In the genomic region with DNA sequence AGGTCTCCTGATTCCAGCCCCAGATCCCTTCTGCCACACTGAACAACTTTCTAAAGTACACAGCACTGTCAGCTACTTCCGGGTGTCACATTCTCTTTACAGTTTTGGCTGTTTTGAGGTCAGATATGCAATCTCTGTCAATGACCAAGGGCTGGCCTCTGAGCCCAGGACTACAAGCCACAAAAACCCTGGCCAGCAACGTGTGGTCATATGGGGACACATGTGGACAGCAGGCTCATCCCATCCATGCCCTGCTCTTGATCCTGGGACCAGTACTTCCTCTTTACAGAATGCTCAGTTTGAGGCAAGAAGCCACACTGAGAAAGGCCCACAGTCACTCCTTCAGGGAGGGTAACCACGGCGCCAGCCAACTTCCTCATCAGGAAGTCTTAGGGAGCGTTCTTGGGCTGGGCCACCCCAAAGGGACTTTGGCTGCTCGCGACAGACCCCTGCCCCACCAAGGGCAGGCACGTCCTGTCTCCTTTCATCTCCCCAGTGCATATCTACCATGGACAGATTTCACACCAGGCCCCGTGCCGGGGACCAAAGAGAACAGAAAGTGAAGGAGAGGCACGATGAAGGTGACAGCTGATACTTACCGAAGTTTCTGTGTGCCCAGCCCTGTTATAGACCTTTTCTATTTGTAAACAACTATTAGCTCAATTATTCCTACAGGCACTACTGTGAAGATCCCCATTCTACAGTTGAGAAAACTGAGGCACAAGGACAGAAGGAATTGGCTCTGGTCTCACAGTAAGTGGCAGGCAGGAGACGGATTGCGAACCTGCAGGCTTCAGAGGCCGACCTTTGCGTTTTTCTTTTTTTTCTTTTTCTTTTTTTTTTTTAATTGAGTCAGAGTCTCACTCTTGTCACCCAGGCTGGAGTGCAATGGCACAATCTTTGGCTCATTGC, we compare ENCODE assay signal across 8 cellular contexts. TPM values are rescaled to one million over a fixed set of nuclear protein-coding genes. Genes with fewer than 3 reads are reported as not detected.
DNase-seq lines count a peak whose midpoint lies in the region; ATAC-seq and TF ChIP-seq lines count a peak whose summit lies in the region.

No MANE protein-coding gene starts in this region.

- in situ Hi-C loops in brain microvascular endothelial cell (cut with HindIII; ENCODE audit: low pct_ligation_motif_present, low sequenced_read_pairs) = no loop called here

- intact Hi-C loops in right lobe of liver (cut with DNase I) = no loop called here

- 71% methylated on average over 9 of the region's 16 CpGs for WGBS in right lobe of liver (ENCODE audit: insufficient coverage, low coverage, low lambda C conversion rate, missing lambda C conversion rate)

- H3K4me3 ChIP-seq in BLaER1 treated with 17β-estradiol and CSF1 and Interleukin-3, amounts not matched to agents 10 nM and 100 nM = peak overlapping the region in 3 of 10 experiments; percentile 1 to 15 (median 9); a peak in 5 of 20 replicates
- H3K4me3 ChIP-seq in right lobe of liver = no peak overlapping the region
- no peak overlapping the region for H3K4me3 ChIP-seq in brain microvascular endothelial cell (ENCODE audit: low read depth, low read length)

- H3K36me3 ChIP-seq in BLaER1 treated with 17β-estradiol and CSF1 and Interleukin-3, amounts not matched to agents 10 nM and 100 nM = peaks cover 69 to 89% (median 79%) of the 10 kb centered on the region in 11 experiments
- peaks cover 0 to 5% (median 0%) of the 10 kb centered on the region in 4 donors for H3K36me3 ChIP-seq in right lobe of liver
- H3K36me3 ChIP-seq in brain microvascular endothelial cell (replicated peaks) = peaks cover 19% of the 10 kb centered on the region

- peak overlapping the region; percentile 50 to 77 (median 69) for H3K9ac ChIP-seq in BLaER1 treated with 17β-estradiol and CSF1 and Interleukin-3, amounts not matched to agents 10 nM and 100 nM

- H3K4me2 ChIP-seq in BLaER1 treated with 17β-estradiol and CSF1 and Interleukin-3, amounts not matched to agents 10 nM and 100 nM = peak overlapping the region; percentile 61 to 90 (median 72)

- H3K9me3 ChIP-seq in BLaER1 treated with 17β-estradiol and CSF1 and Interleukin-3, amounts not matched to agents 10 nM and 100 nM (replicated peaks in 1 of 11) = no peaks in the 10 kb centered on the region
- H3K9me3 ChIP-seq in right lobe of liver = no peaks in the 10 kb centered on the region

- peak overlapping the region; percentile 68 to 91 (median 75) for H3K27ac ChIP-seq in BLaER1 treated with 17β-estradiol and CSF1 and Interleukin-3, amounts not matched to agents 10 nM and 100 nM
- H3K27ac ChIP-seq in right lobe of liver = peak overlapping the region in 2 of 3 donors; percentile 4 to 34
- no peak overlapping the region for H3K27ac ChIP-seq in brain microvascular endothelial cell

- peak; percentile 64 for ATAC-seq in GM19438 (IDR thresholded peaks at IDR 0.05; ENCODE audit: low read depth, unreplicated experiment)
- ATAC-seq in HG03439 (IDR thresholded peaks at IDR 0.05; ENCODE audit: unreplicated experiment) = peak; percentile 51
- ATAC-seq in right lobe of liver = peak; percentile 74 to 82 (median 75)

- no peaks in the 10 kb centered on the region for H3K27me3 ChIP-seq in BLaER1 treated with 17β-estradiol and CSF1 and Interleukin-3, amounts not matched to agents 10 nM and 100 nM
- no peaks in the 10 kb centered on the region for H3K27me3 ChIP-seq in right lobe of liver
- H3K27me3 ChIP-seq in brain microvascular endothelial cell (replicated peaks) = no peaks in the 10 kb centered on the region

- no peak for TF ChIP-seq POLR2A in right lobe of liver (IDR thresholded peaks at IDR 0.05)

- TF ChIP-seq CTCF in right lobe of liver (IDR thresholded peaks at IDR 0.05) (no peak), brain microvascular endothelial cell (IDR thresholded peaks at IDR 0.05; ENCODE audit: low read depth, low read length, missing control alignments) (no peak)

- peaks cover 78 to 99% (median 97%) of the 10 kb centered on the region in 10 experiments for H3K4me1 ChIP-seq in BLaER1 treated with 17β-estradiol and CSF1 and Interleukin-3, amounts not matched to agents 10 nM and 100 nM
- no peaks in the 10 kb centered on the region for H3K4me1 ChIP-seq in right lobe of liver

- DNase-seq in activated T-cell treated with anti-CD3 and anti-CD28 coated beads, Interleukin-2, amount 50 U/mL, for 48 hours = peak; percentile 50 to 53
- DNase-seq in right lobe of liver = peak; percentile 60 to 71 (median 68)
- DNase-seq in LoVo (ENCODE audit: low spot score) = no peak
- no peak for DNase-seq in NCI-H1436 treated with DMSO at 0.1 percent for 48 hours (lab: John Stamatoyannopoulos, UW)
- DNase-seq in brain microvascular endothelial cell = no peak

- peaks cover 21 to 74% (median 39%) of the 10 kb centered on the region in 11 experiments; a peak in 20 of 22 replicates for H4K20me1 ChIP-seq in BLaER1 treated with 17β-estradiol and CSF1 and Interleukin-3, amounts not matched to agents 10 nM and 100 nM

RNA-seq across cellular contexts. Expression of a gene that starts 37.3 kb away (rescaled TPM):
- total RNA-seq in right lobe of liver = 10 to 100 TPM in 2 of 6 experiments, 1 to 10 TPM in 4; 6.9 to 27.4 (median 9.0) TPM

RNA-seq across cellular contexts. Expression of a gene that starts 43.2 kb away (rescaled TPM):
- not detected for total RNA-seq in right lobe of liver

Comparison
In these comparisons a context has a peak if more than half of its experiments do, and no peak if none do; other contexts are left out.
1. DNase-seq: peak in activated T-cell treated with anti-CD3 and anti-CD28 coated beads, Interleukin-2, amount 50 U/mL, for 48 hours (2 of 2) and right lobe of liver (3 of 3); none in LoVo (single experiment), NCI-H1436 treated with DMSO at 0.1 percent for 48 hours (single experiment) and brain microvascular endothelial cell (single experiment).
2. Peak in every context shown above with its lines, with median percentiles within 50 percentile points of each other: ATAC-seq.